In genomic region chr3:183824761-183825379, GRCh38 we compare ENCODE assay signal across 8 cellular contexts. TPM values are rescaled to one million over a fixed set of nuclear protein-coding genes. Genes with fewer than 3 reads are reported as not detected.
A peak's percentile ranks its signal among the peaks of the same experiment; 100 is the strongest.
DNase-seq lines count a peak whose midpoint lies in the region; TF ChIP-seq lines count a peak whose summit lies in the region.

No MANE protein-coding gene starts in this region.

- no peaks in the 10 kb centered on the region for H4K20me1 ChIP-seq in hepatocyte (ENCODE audit: insufficient read depth, poor library complexity, severe bottlenecking)

- TF ChIP-seq POLR2A in sigmoid colon (IDR thresholded peaks at IDR 0.05): no peak

- intact Hi-C loops in sigmoid colon (cut with DNase I): no loop called here

- H3K9me2 ChIP-seq in hepatocyte (replicated peaks; ENCODE audit: insufficient read depth): no peaks in the 10 kb centered on the region

- peak overlapping the region; percentile 81 for H2AFZ ChIP-seq in hepatocyte

- TF ChIP-seq EP300 in sigmoid colon (IDR thresholded peaks at IDR 0.05): no peak

- peak overlapping the region; percentile 99 for H3K4me2 ChIP-seq in hepatocyte

- H3K4me1 ChIP-seq in BE2C (peaks cover 6% of the 10 kb centered on the region; the same call in 1 of the 2 replicates), hepatocyte (ENCODE audit: insufficient read depth) (peaks cover 8% of the 10 kb centered on the region), sigmoid colon (peaks cover 0 to 18% (median 13%) of the 10 kb centered on the region in 4 donors)

- H3K27me3 ChIP-seq in BE2C: no peaks in the 10 kb centered on the region
- no peaks in the 10 kb centered on the region for H3K27me3 ChIP-seq in MG63
- H3K27me3 ChIP-seq in hepatocyte: no peaks in the 10 kb centered on the region
- H3K27me3 ChIP-seq in sigmoid colon: no peaks in the 10 kb centered on the region

- 2% methylated on average over 35 of the region's 74 CpGs for WGBS in hepatocyte (ENCODE audit: low lambda C conversion rate, missing lambda C conversion rate)
- 1% methylated on average over 74 of the region's 74 CpGs for WGBS in sigmoid colon, 2 donors

- no peaks in the 10 kb centered on the region for H3K9me3 ChIP-seq in BE2C
- no peaks in the 10 kb centered on the region for H3K9me3 ChIP-seq in MG63
- H3K9me3 ChIP-seq in hepatocyte (ENCODE audit: low read depth): no peaks in the 10 kb centered on the region
- H3K9me3 ChIP-seq in sigmoid colon: no peaks in the 10 kb centered on the region

- H3K4me3 ChIP-seq in BE2C (ENCODE audit: low read depth, low read length) (peak overlapping the region; percentile 75), MG63 (peak overlapping the region; percentile 51), hepatocyte (peak overlapping the region; percentile 90), sigmoid colon (peak overlapping the region; percentile 13 to 67 (median 56))

- DNase-seq in BE2C (peak; percentile 38), GM19238 (ENCODE audit: insufficient read length, low spot score) (peak; percentile 32), MG63 (peak; percentile 22), hepatocyte (ENCODE audit: low spot score) (peak; percentile 31), sigmoid colon (no peak), SW 1271 (lab: John Stamatoyannopoulos, UW) (no peak), HPDE6-E6E7 (ENCODE audit: extremely low spot score) (no peak)

- H3K27ac ChIP-seq in angular gyrus (ENCODE audit: low read depth, low read length): peak overlapping the region; percentile 83
- no peak overlapping the region for H3K27ac ChIP-seq in hepatocyte
- H3K27ac ChIP-seq in sigmoid colon: peak overlapping the region in 2 of 4 donors; percentile 25 to 32

- TF ChIP-seq CTCF in BE2C (IDR thresholded peaks at IDR 0.05; ENCODE audit: low read depth, low read length) (no peak), hepatocyte (IDR thresholded peaks at IDR 0.05; ENCODE audit: poor library complexity) (no peak), sigmoid colon (IDR thresholded peaks at IDR 0.05) (no peak)

- H3K79me2 ChIP-seq in hepatocyte: no peaks in the 10 kb centered on the region

- H3K36me3 ChIP-seq in BE2C (no peaks in the 10 kb centered on the region; the same call in 1 of the 2 replicates), MG63 (peaks cover 21% of the 10 kb centered on the region), hepatocyte (replicated peaks; ENCODE audit: insufficient read depth, low read depth) (no peaks in the 10 kb centered on the region), sigmoid colon (peaks cover 0 to 16% (median 0%) of the 10 kb centered on the region in 4 donors)

RNA-seq across cellular contexts. Expression of gene MAP6D1, which starts 0.5 kb away (rescaled TPM):
- polyA plus RNA-seq in BE2C (2012; ENCODE audit: insufficient read depth, insufficient read length, low read depth): 1.9 TPM
- 3.1 TPM in 1 of 2 replicates, not detected in the other for total RNA-seq in MG63 (2014; rRNA removed; shearing (Covaris generic); ENCODE audit: low replicate concordance)
- total RNA-seq in hepatocyte: 0.50 TPM in 1 of 2 replicates, not detected in the other
- polyA plus RNA-seq in hepatocyte: 2.0 and 3.4 TPM in 2 replicates
- 1 to 10 TPM in 1 of 4 donors, under 1 TPM in 2, not detected in 1; 0.55 to 2.1 (median 0.71) TPM for total RNA-seq in sigmoid colon
- polyA plus RNA-seq in sigmoid colon: under 1 TPM in 1 of 3 donors, not detected in 2; 0.34 TPM

RNA-seq across cellular contexts. Expression of gene PARL, which starts 59.8 kb away (rescaled TPM):
- polyA plus RNA-seq in BE2C (2012; ENCODE audit: insufficient read depth, insufficient read length, low read depth): 106 TPM
- 55.7 and 75.9 TPM in 2 replicates for total RNA-seq in MG63 (2014; rRNA removed; shearing (Covaris generic); ENCODE audit: low replicate concordance)
- 32.3 and 35.2 TPM in 2 replicates for total RNA-seq in hepatocyte
- polyA plus RNA-seq in hepatocyte: 47.9 and 71.4 TPM in 2 replicates
- 10 to 100 TPM; 52.1 to 87.9 (median 67.4) TPM for total RNA-seq in sigmoid colon
- 10 to 100 TPM; 54.7 to 61.7 (median 58.3) TPM for polyA plus RNA-seq in sigmoid colon

Comparison
In these comparisons a context has a peak if more than half of its experiments do, and no peak if none do; other contexts are left out.
1. DNase-seq: peak in BE2C (single experiment), GM19238 (single experiment), MG63 (single experiment) and hepatocyte (single experiment); none in sigmoid colon (single experiment), SW 1271 (0 of 2) and HPDE6-E6E7 (single experiment).
2. Peak in every context shown above with its lines, with median percentiles within 50 percentile points of each other: H3K4me3 ChIP-seq.